In genomic region chr10:31581741-31582323, GRCh38 we compare ENCODE assay signal across 10 cellular contexts.
DNase-seq lines count a peak whose midpoint lies in the region; ATAC-seq, FAIRE-seq and TF ChIP-seq lines count a peak whose summit lies in the region.
"Had no signal": no experiment of that assay in that cellular context is flagged by ENCODE, and none has a peak within 500 bp of the region (broad histone marks: within the 10 kb centered on the region; RNA-seq: fewer than 3 reads in every experiment).

No MANE protein-coding gene starts in this region.

- no peak overlapping the region for H3K4me2 ChIP-seq in HepG2 (ENCODE audit: low read depth, low read length)

- H3K36me3 ChIP-seq in liver (ENCODE audit: control insufficient read depth in 4 of 4, insufficient read depth in 3 of 4, low read depth in 1 of 4, low read length in 3 of 4) = no peaks in the 10 kb centered on the region
- H3K36me3 ChIP-seq in HepG2 (replicated peaks in 1 of 2; ENCODE audit: control insufficient read depth in 1 of 2, insufficient read depth in 2 of 2, low read length in 2 of 2) = no peaks in the 10 kb centered on the region
- H3K36me3 ChIP-seq in vagina = no peaks in the 10 kb centered on the region
- H3K36me3 ChIP-seq: SJSA1 had no signal

- H3K27me3 Mint-ChIP-seq in dendritic cell treated with granulocyte-macrophage colony-stimulating factor and Interleukin-4, amounts not matched to agents 40 ng/mL and 50 ng/mL, for 4 days = no peaks in the 10 kb centered on the region

- TF ChIP-seq RAD21 in liver (IDR thresholded peaks at IDR 0.05) (no peak), HepG2 (CRISPR knock-in tag; IDR thresholded peaks at IDR 0.05) (no peak)

- intact Hi-C loops in HepG2 (cut with micrococcal nuclease; ENCODE audit: unreplicated experiment) (no loop called here), vagina (cut with DNase I) (no loop called here)
- intact Hi-C loops in dendritic cell treated with granulocyte-macrophage colony-stimulating factor and Interleukin-4, amounts not matched to agents 40 ng/mL and 50 ng/mL, for 4 days (cut with micrococcal nuclease) = loop anchor here (5.0 kb wide), 1 partner anchor 115 kb away; no protein-coding TSS in a partner anchor

- ATAC-seq in HepG2 (no peak), HG03342 (IDR thresholded peaks at IDR 0.05; ENCODE audit: unreplicated experiment) (peak; percentile 69)

- H3K4me1 Mint-ChIP-seq in dendritic cell treated with granulocyte-macrophage colony-stimulating factor and Interleukin-4, amounts not matched to agents 40 ng/mL and 50 ng/mL, for 4 days (ENCODE audit: low read depth) = peaks cover 63% of the 10 kb centered on the region

- peak overlapping the region; percentile 34 for H3K4me3 Mint-ChIP-seq in dendritic cell treated with granulocyte-macrophage colony-stimulating factor and Interleukin-4, amounts not matched to agents 40 ng/mL and 50 ng/mL, for 4 days

- FAIRE-seq in HepG2 (lab: Jason Lieb, UNC) = no peak
- FAIRE-seq: astrocyte had no signal

- no peaks in the 10 kb centered on the region for H3K36me3 Mint-ChIP-seq in dendritic cell treated with granulocyte-macrophage colony-stimulating factor and Interleukin-4, amounts not matched to agents 40 ng/mL and 50 ng/mL, for 4 days (ENCODE audit: low read depth)

- TF ChIP-seq CTCF in liver (IDR thresholded peaks at IDR 0.05; ENCODE audit: low read depth, low read length, missing input control) (no peak), HepG2 (CRISPR knock-in tag; IDR thresholded peaks at IDR 0.05) (no peak), vagina (IDR thresholded peaks at IDR 0.05) (no peak)

- peaks cover 19% of the 10 kb centered on the region for H3K9me3 Mint-ChIP-seq in dendritic cell treated with granulocyte-macrophage colony-stimulating factor and Interleukin-4, amounts not matched to agents 40 ng/mL and 50 ng/mL, for 4 days

- TF ChIP-seq POLR2A in HepG2 (IDR thresholded peaks at IDR 0.05; ENCODE audit: insufficient read depth in 1 of 2, low read depth in 2 of 2, low read length in 2 of 2) = no peak
- TF ChIP-seq POLR2A in vagina (IDR thresholded peaks at IDR 0.05) = no peak

- H3K9ac ChIP-seq in liver (ENCODE audit: low read depth in 1 of 2, low read length in 2 of 2) (no peak overlapping the region), HepG2 (ENCODE audit: insufficient read depth, low read depth, low read length) (no peak overlapping the region)

- TF ChIP-seq EP300 in HepG2 (IDR thresholded peaks at IDR 0.05; ENCODE audit: low read depth in 2 of 2, low read length in 2 of 2) (no peak), HepG2 (CRISPR knock-in tag; IDR thresholded peaks at IDR 0.05; ENCODE audit: borderline replicate concordance) (no peak)

- no peaks in the 10 kb centered on the region for H4K20me1 ChIP-seq in HepG2 (ENCODE audit: insufficient read depth, low read length)

- no peaks in the 10 kb centered on the region for H3K79me2 ChIP-seq in HepG2 (ENCODE audit: insufficient read depth, low read length)

- peak overlapping the region; percentile 87 for H3K27ac Mint-ChIP-seq in dendritic cell treated with granulocyte-macrophage colony-stimulating factor and Interleukin-4, amounts not matched to agents 40 ng/mL and 50 ng/mL, for 4 days

- H3K4me1 ChIP-seq in liver (ENCODE audit: control insufficient read depth in 4 of 4, insufficient read depth in 4 of 4, low read length in 3 of 4) (peaks cover 0 to 5% (median 1%) of the 10 kb centered on the region in 4 donors), HepG2 (ENCODE audit: insufficient read depth, low read length) (no peaks in the 10 kb centered on the region), vagina (peaks cover 16% of the 10 kb centered on the region)

- no TSS peak for BruUV-seq in HepG2 (replicated peaks; lab: Mats Ljungman, UMichigan)

- CTCF ChIA-PET in HepG2 (lab: Yijun Ruan, JAX; ENCODE audit: low intra/inter-chr PET ratio, low total read pairs) = no interaction called here

- H3K27me3 ChIP-seq in liver (ENCODE audit: control insufficient read depth in 4 of 4, insufficient read depth in 4 of 4, low read length in 3 of 4) = no peaks in the 10 kb centered on the region
- H3K27me3 ChIP-seq in HepG2 (ENCODE audit: control insufficient read depth in 1 of 2, insufficient read depth in 2 of 2, low read length in 2 of 2) = peaks cover 0 to 23% of the 10 kb centered on the region in 2 experiments; a peak in 3 of 5 replicates
- H3K27me3 ChIP-seq in vagina = no peaks in the 10 kb centered on the region
- H3K27me3 ChIP-seq: SJSA1 had no signal

- H3K27ac ChIP-seq in liver (ENCODE audit: low read depth in 1 of 2, low read length in 2 of 2) (peak overlapping the region; percentile 25 to 42), HepG2 (ENCODE audit: extremely low read length, insufficient read depth, low read length) (no peak overlapping the region), vagina (peak overlapping the region; percentile 17)
- H3K27ac ChIP-seq: SJSA1 had no signal

- H3K4me3 ChIP-seq in liver (ENCODE audit: low read depth in 1 of 3, low read length in 3 of 3) (no peak overlapping the region), HepG2 (replicated peaks in 1 of 3; ENCODE audit: insufficient read depth in 1 of 3, low read depth in 2 of 3, low read length in 3 of 3) (no peak overlapping the region), vagina (no peak overlapping the region)
- H3K4me3 ChIP-seq: SJSA1 had no signal

- DNase-seq in HepG2 (ENCODE audit: low spot score) (no peak), vagina (ENCODE audit: extremely low spot score in 2 of 2) (no peak), HUDEP-2 (lab: John Stamatoyannopoulos, UW; ENCODE audit: unreplicated experiment in 76 of 76) (no peak), cortex of kidney (lab: John Stamatoyannopoulos, UW) (no peak)
- no peak for DNase-seq in activated CD4-positive, alpha-beta T cell treated with anti-CD3 and anti-CD28 coated beads, Interleukin-2, amount 50 U/mL, for 4 hours

- in situ Hi-C loops in HepG2 (cut with HindIII; ENCODE audit: extremely low pct_ligation_motif_present, low pct_unique_long_range_greater_than_20kb) = no loop called here

- peaks cover 0 to 7% (median 2%) of the 10 kb centered on the region in 4 donors for H3K9me3 ChIP-seq in liver (ENCODE audit: control insufficient read depth in 4 of 4, low read length in 3 of 4)
- no peaks in the 10 kb centered on the region; the same call in 1 of the 2 replicates for H3K9me3 ChIP-seq in HepG2 (ENCODE audit: low read length)
- H3K9me3 ChIP-seq in vagina = no peaks in the 10 kb centered on the region
- H3K9me3 ChIP-seq: SJSA1 had no signal

- no peak overlapping the region for H2AFZ ChIP-seq in HepG2 (ENCODE audit: low read length)

- POLR2A ChIA-PET in HepG2 (lab: Yijun Ruan, JAX) = no interaction called here

- WGBS in liver = 71% methylated on average over 9 of the region's 9 CpGs
- WGBS in HepG2 (ENCODE audit: low lambda C conversion rate) = 23% methylated on average over 9 of the region's 9 CpGs

TF ChIP-seq in liver, 16 proteins besides CTCF, POLR2A, EP300 and RAD21:
- TF ChIP-seq NR2F2 (IDR thresholded peaks at IDR 0.05) (no peak), GABPA (IDR thresholded peaks at IDR 0.05 in 1 of 2, conservative IDR thresholded peaks at IDR 0.05 in 1 of 2) (no peak), YY1 (IDR thresholded peaks at IDR 0.05) (no peak), FOXA2 (IDR thresholded peaks at IDR 0.05) (no peak), SP1 (IDR thresholded peaks at IDR 0.05) (no peak)
TF ChIP-seq in liver: peak in this region for 0.

TF ChIP-seq in HepG2, 621 proteins besides CTCF, POLR2A, EP300 and RAD21:
- TF ChIP-seq ZNF737 (CRISPR knock-in tag; IDR thresholded peaks at IDR 0.05; ENCODE audit: borderline replicate concordance) = no peak
